ENCODE assay signal across 8 cellular contexts in the genomic region with DNA sequence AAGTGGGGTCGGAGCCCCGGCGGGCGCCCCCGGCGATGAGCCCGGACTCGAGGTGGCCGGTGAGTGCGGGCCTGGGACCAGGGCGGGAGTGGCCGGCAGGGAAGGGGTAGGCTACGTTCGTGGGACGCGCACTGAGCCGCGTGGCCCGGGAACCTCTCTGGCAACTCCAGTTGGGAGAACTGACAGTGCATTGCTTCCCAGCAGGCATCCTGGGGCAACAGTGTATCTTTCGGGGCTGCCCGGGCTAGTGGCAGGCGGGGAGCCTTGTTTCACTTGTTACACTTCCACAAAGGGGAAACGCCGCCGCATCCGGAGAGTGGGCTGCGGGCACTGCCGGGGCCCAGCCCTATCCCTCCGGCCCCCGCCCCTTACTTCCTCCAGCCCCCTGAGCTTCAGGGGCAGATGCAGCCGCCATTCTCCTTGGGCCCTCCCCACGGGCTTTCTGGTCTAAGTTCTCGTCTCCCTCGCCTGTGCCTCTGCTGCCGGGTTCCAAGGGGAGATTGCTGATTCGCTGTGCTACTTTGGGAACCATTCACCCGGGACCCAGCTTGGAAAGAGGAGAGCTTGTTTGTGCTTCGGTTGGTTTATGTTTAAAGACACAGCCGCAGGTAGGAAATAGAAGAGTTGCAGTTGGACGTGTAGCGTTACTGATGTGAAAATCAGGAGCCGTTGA. TPM values are rescaled to one million over a fixed set of nuclear protein-coding genes. Genes with fewer than 3 reads are reported as not detected.
DNase-seq lines count a peak whose midpoint lies in the region; ATAC-seq and TF ChIP-seq lines count a peak whose summit lies in the region.

No MANE protein-coding gene starts in this region.

- peaks cover 35 to 55% (median 53%) of the 10 kb centered on the region in 11 experiments; a peak in 21 of 22 replicates for H4K20me1 ChIP-seq in BLaER1 treated with 17β-estradiol and CSF1 and Interleukin-3, amounts not matched to agents 10 nM and 100 nM

- TF ChIP-seq CTCF in cardiac muscle cell (IDR thresholded peaks at IDR 0.05; ENCODE audit: low read depth, low read length), result no peak
- TF ChIP-seq CTCF in prostate gland (IDR thresholded peaks at IDR 0.05), result no peak

- H3K27ac ChIP-seq in BLaER1 treated with 17β-estradiol and CSF1 and Interleukin-3, amounts not matched to agents 10 nM and 100 nM, result peak overlapping the region; percentile 98 to 100 (median 100)
- peak overlapping the region; percentile 100 for H3K27ac ChIP-seq in cardiac muscle cell
- H3K27ac ChIP-seq in prostate gland, result peak overlapping the region; percentile 96 to 97

- WGBS in prostate gland, result under 1% methylated on average over 42 of the region's 42 CpGs

- peak overlapping the region; percentile 93 to 98 (median 96) for H3K4me2 ChIP-seq in BLaER1 treated with 17β-estradiol and CSF1 and Interleukin-3, amounts not matched to agents 10 nM and 100 nM

- H3K4me3 ChIP-seq in BLaER1 treated with 17β-estradiol and CSF1 and Interleukin-3, amounts not matched to agents 10 nM and 100 nM, result peak overlapping the region; percentile 92 to 100 (median 98)
- peak overlapping the region; percentile 99 for H3K4me3 ChIP-seq in cardiac muscle cell
- H3K4me3 ChIP-seq in prostate gland, result peak overlapping the region; percentile 97 to 98

- DNase-seq in NAMALWA (ENCODE audit: low spot score) (peak; percentile 49), activated gamma-delta T cell (lab: John Stamatoyannopoulos, UW) (peak; percentile 49), cardiac muscle cell (ENCODE audit: low read depth in 1 of 2, low spot score in 1 of 2) (peak in 1 of 2 donors; percentile 36), prostate gland (ENCODE audit: low spot score) (no peak), LoVo (ENCODE audit: low spot score) (no peak), cortex of kidney (lab: John Stamatoyannopoulos, UW) (no peak)

- H3K4me1 ChIP-seq in BLaER1 treated with 17β-estradiol and CSF1 and Interleukin-3, amounts not matched to agents 10 nM and 100 nM, result peaks cover 30 to 80% (median 60%) of the 10 kb centered on the region in 10 experiments
- H3K4me1 ChIP-seq in cardiac muscle cell (ENCODE audit: low read depth) (peaks cover 11% of the 10 kb centered on the region), prostate gland (replicated peaks) (peaks cover 14% of the 10 kb centered on the region)

- H3K27me3 ChIP-seq in BLaER1 treated with 17β-estradiol and CSF1 and Interleukin-3, amounts not matched to agents 10 nM and 100 nM, result no peaks in the 10 kb centered on the region
- no peaks in the 10 kb centered on the region for H3K27me3 ChIP-seq in cardiac muscle cell
- no peaks in the 10 kb centered on the region for H3K27me3 ChIP-seq in prostate gland (replicated peaks; ENCODE audit: insufficient read depth)

- peaks cover 31 to 48% (median 44%) of the 10 kb centered on the region in 11 experiments for H3K36me3 ChIP-seq in BLaER1 treated with 17β-estradiol and CSF1 and Interleukin-3, amounts not matched to agents 10 nM and 100 nM
- peaks cover 15% of the 10 kb centered on the region for H3K36me3 ChIP-seq in cardiac muscle cell
- H3K36me3 ChIP-seq in prostate gland, result peaks cover 0 to 7% of the 10 kb centered on the region in 2 donors

- peak overlapping the region; percentile 97 to 100 (median 100) for H3K9ac ChIP-seq in BLaER1 treated with 17β-estradiol and CSF1 and Interleukin-3, amounts not matched to agents 10 nM and 100 nM

- H3K9me3 ChIP-seq in BLaER1 treated with 17β-estradiol and CSF1 and Interleukin-3, amounts not matched to agents 10 nM and 100 nM (replicated peaks in 1 of 11), result no peaks in the 10 kb centered on the region
- H3K9me3 ChIP-seq in cardiac muscle cell (ENCODE audit: low read depth) (no peaks in the 10 kb centered on the region), prostate gland (no peaks in the 10 kb centered on the region)

- peak; percentile 5 for ATAC-seq in GM21526 (IDR thresholded peaks at IDR 0.05; ENCODE audit: low FRiP score, unreplicated experiment)

- intact Hi-C loops in prostate gland (cut with DNase I), result loop anchor here (5.0 to 10.0 kb wide), 2 partner anchors 110 to 183 kb away; partner anchors contain the start of genes IL17RC and RPUSD3

- no peak for TF ChIP-seq POLR2A in prostate gland (IDR thresholded peaks at IDR 0.05)

RNA-seq across cellular contexts. Expression of gene BRPF1, which starts 0.7 kb away (rescaled TPM):
- total RNA-seq in cardiac muscle cell, result 15.7 and 17.3 TPM in 2 replicates
- polyA plus RNA-seq in cardiac muscle cell, result 11.1 and 11.4 TPM in 2 replicates
- total RNA-seq in prostate gland, result 10 to 100 TPM; 14.2 to 43.5 TPM

RNA-seq across cellular contexts. Expression of gene OGG1, which starts 17.5 kb away (rescaled TPM):
- 30.7 and 32.1 TPM in 2 replicates for total RNA-seq in cardiac muscle cell
- polyA plus RNA-seq in cardiac muscle cell, result 34.5 and 45.9 TPM in 2 replicates
- 10 to 100 TPM; 22.6 to 38.2 TPM for total RNA-seq in prostate gland

RNA-seq across cellular contexts. Expression of gene CPNE9, which starts 28.6 kb away (rescaled TPM):
- total RNA-seq in cardiac muscle cell (not detected in 2 replicates), prostate gland (not detected)
- 0.06 TPM in 1 of 2 replicates, not detected in the other for polyA plus RNA-seq in cardiac muscle cell

RNA-seq across cellular contexts. Expression of gene CAMK1, which starts 37.5 kb away (rescaled TPM):
- total RNA-seq in cardiac muscle cell, result 23.7 and 24.6 TPM in 2 replicates
- polyA plus RNA-seq in cardiac muscle cell, result 20.4 and 29.1 TPM in 2 replicates
- total RNA-seq in prostate gland, result 100 to 1,000 TPM in 1 of 2 donors, 10 to 100 TPM in 1; 74.4 to 167 TPM

Comparison
In these comparisons a context has a peak if more than half of its experiments do, and no peak if none do; other contexts are left out.
1. DNase-seq: peak in NAMALWA (single experiment) and activated gamma-delta T cell (single experiment); none in prostate gland (single experiment), LoVo (single experiment) and cortex of kidney (single experiment).
2. Peak in every context shown above with its lines, with median percentiles within 50 percentile points of each other: H3K27ac ChIP-seq and H3K4me3 ChIP-seq.